ENCODE assay signal across 16 cellular contexts in genomic region chr6:73078908-73079610, GRCh38.
"Had no signal": no experiment of that assay in that cellular context is flagged by ENCODE, and none has a peak within 500 bp of the region (broad histone marks: within the 10 kb centered on the region; RNA-seq: fewer than 3 reads in every experiment).

No MANE protein-coding gene starts in this region.

- H3K36me3 ChIP-seq: right atrium auricular region, suprapubic skin had no signal

- DNase-seq: activated CD4-positive, CD25-positive, alpha-beta regulatory T cell treated with anti-CD3 and anti-CD28 coated beads, Interleukin-2, amount 50 U/mL, for 72 hours; activated naive CD8-positive, alpha-beta T cell treated with anti-CD3 and anti-CD28 coated beads for 36 hours; amygdala; effector memory CD8-positive, alpha-beta T cell; erythroblast; hippocampal formation; nucleus accumbens; small intestine; stimulated activated CD4-positive, alpha-beta T cell treated with anti-CD3 and anti-CD28 coated beads, Interleukin-4, amount 100 ng/mL, for 4 hours; stimulated activated CD8-positive, alpha-beta memory T cell treated with anti-CD3 and anti-CD28 coated beads, Interleukin-4, amount 100 ng/mL, for 48 hours; T-helper 9 cell; trophoblast cell had no signal

- H3K27me3 ChIP-seq: right atrium auricular region, suprapubic skin had no signal

- ATAC-seq: effector memory CD8-positive, alpha-beta T cell; left lobe of liver; natural killer cell treated with Interleukin-12 subunit alpha and Interleukin-12 subunit beta and Interleukin-15 and Interleukin-18, amount 100 ng/mL, for 72 hours had no signal

- H3K9me3 ChIP-seq: right atrium auricular region, suprapubic skin had no signal

- H3K4me1 ChIP-seq: right atrium auricular region, suprapubic skin had no signal

- H3K27ac ChIP-seq: right atrium auricular region, suprapubic skin had no signal

- H3K4me3 ChIP-seq: right atrium auricular region, suprapubic skin had no signal
